21 cellular contexts compared by ENCODE assay signal in the genomic region with DNA sequence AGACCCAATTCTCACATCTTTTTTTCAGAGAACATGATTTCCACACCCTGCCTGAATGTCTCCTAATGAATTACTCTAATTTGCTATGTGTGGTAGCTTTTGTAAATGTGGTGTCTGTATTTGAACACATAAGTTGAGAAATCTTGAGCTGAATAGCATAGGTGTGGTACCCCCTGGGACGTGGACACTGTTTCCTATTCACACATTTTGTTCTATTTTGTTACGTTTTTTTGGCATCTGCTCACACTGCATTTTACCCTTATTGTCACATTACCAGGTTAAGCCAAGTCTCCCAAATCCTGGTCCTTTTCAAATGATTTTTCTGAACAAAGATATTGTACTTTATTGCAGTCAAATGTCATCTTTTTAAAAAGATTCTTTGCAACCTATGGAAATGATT. TPM values are rescaled to one million over a fixed set of nuclear protein-coding genes. Genes with fewer than 3 reads are reported as not detected.
DNase-seq lines count a peak whose midpoint lies in the region; ATAC-seq, FAIRE-seq and TF ChIP-seq lines count a peak whose summit lies in the region.
"Had no signal": no experiment of that assay in that cellular context is flagged by ENCODE, and none has a peak within 500 bp of the region (broad histone marks: within the 10 kb centered on the region; RNA-seq: fewer than 3 reads in every experiment).

No MANE protein-coding gene starts in this region.

- H3K4me1 ChIP-seq in A549 (peaks cover 45% of the 10 kb centered on the region), K562 (replicated peaks in 1 of 2; ENCODE audit: control insufficient read depth in 2 of 2, insufficient read depth in 2 of 2, low read length in 2 of 2) (peaks cover 14 to 47% of the 10 kb centered on the region in 2 experiments), neuronal stem cell (ENCODE audit: control insufficient read depth in 2 of 2, insufficient read depth in 1 of 2, low read depth in 1 of 2, low read length in 2 of 2) (peaks cover 5 to 7% of the 10 kb centered on the region in 2 donors)
- H3K4me1 ChIP-seq in effector memory CD4-positive, alpha-beta T cell (ENCODE audit: control insufficient read depth, insufficient read depth, low read length, poor library complexity, severe bottlenecking): no peaks in the 10 kb centered on the region
- H3K4me1 ChIP-seq: BE2C, tibial artery had no signal

- ATAC-seq in A549 (no peak), K562 (no peak), GM18519 (IDR thresholded peaks at IDR 0.05; ENCODE audit: low FRiP score, unreplicated experiment) (no peak)
- ATAC-seq: gastroesophageal sphincter, PC-3, WTC11 had no signal

- no peak overlapping the region for H3K14ac ChIP-seq in neuronal stem cell (ENCODE audit: low read length)

- H2BK15ac ChIP-seq in neuronal stem cell (ENCODE audit: low read length): no peak overlapping the region

- H2BK5ac ChIP-seq in neuronal stem cell (ENCODE audit: low read length): no peak overlapping the region

- in situ Hi-C loops in K562 (cut with MboI): no loop called here

- FAIRE-seq in A549 (lab: Jason Lieb, UNC) (no peak), K562 (lab: Jason Lieb, UNC) (no peak)
- FAIRE-seq: bronchial epithelial cell had no signal

- H3K9me3 ChIP-seq in A549 (no peaks in the 10 kb centered on the region), K562 (replicated peaks; ENCODE audit: control insufficient read depth, insufficient read depth, low read depth, low read length) (no peaks in the 10 kb centered on the region), neuronal stem cell (replicated peaks in 1 of 2; ENCODE audit: control insufficient read depth in 2 of 2, insufficient read depth in 1 of 2, low read depth in 1 of 2, low read length in 2 of 2) (no peaks in the 10 kb centered on the region)
- H3K9me3 ChIP-seq in effector memory CD4-positive, alpha-beta T cell (ENCODE audit: control insufficient read depth, low read length): no peaks in the 10 kb centered on the region
- H3K9me3 ChIP-seq: BE2C, gastroesophageal sphincter, neutrophil, SJSA1, tibial artery had no signal

- no peak overlapping the region for H3K23ac ChIP-seq in neuronal stem cell (ENCODE audit: low read depth, low read length, poor library complexity)

- TF ChIP-seq POLR2A in A549 (IDR thresholded peaks at IDR 0.05; ENCODE audit: low read length): no peak
- TF ChIP-seq POLR2A in K562 (conservative IDR thresholded peaks at IDR 0.05): no peak

- no peaks in the 10 kb centered on the region for H3K79me1 ChIP-seq in neuronal stem cell (ENCODE audit: low read depth, low read length)

- peaks cover 3% of the 10 kb centered on the region for H3K9me1 ChIP-seq in K562 (ENCODE audit: control insufficient read depth, insufficient read depth, low read length)

- intact Hi-C loops in K562 (cut with micrococcal nuclease): no loop called here

- POLR2A ChIA-PET in A549 (lab: Yijun Ruan, JAX): interaction anchor here (1.8 kb wide), 1 partner anchor 8 kb away, joined by 9 read pairs; no protein-coding TSS in a partner anchor
- POLR2A ChIA-PET in K562 (lab: Yijun Ruan, JAX): interaction anchor here (0.9 to 1.9 kb wide), 2 partner anchors 13 to 40 kb away, joined by 3 to 5 read pairs; no protein-coding TSS in a partner anchor

- TF ChIP-seq RAD21 in A549 (conservative IDR thresholded peaks at IDR 0.05 in 1 of 2, IDR thresholded peaks at IDR 0.05 in 1 of 2) (no peak), K562 (CRISPR knock-in tag; conservative IDR thresholded peaks at IDR 0.05 in 1 of 2, IDR thresholded peaks at IDR 0.05 in 1 of 2) (no peak)

- DNase-seq in A549 (ENCODE audit: low read depth in 1 of 2, low spot score in 1 of 2) (no peak), K562 (ENCODE audit: extremely low read depth in 1 of 4, low spot score in 3 of 4) (no peak), neuronal stem cell (ENCODE audit: low spot score) (no peak), HuH-7 (ENCODE audit: low spot score) (no peak)
- no peak for DNase-seq in effector memory CD4-positive, alpha-beta T cell
- DNase-seq: activated naive CD8-positive, alpha-beta T cell treated with anti-CD3 and anti-CD28 coated beads, Interleukin-2, amount 50 U/mL, for 24 hours; BE2C; Calu3; erythroblast; GOT3; PC-3; stimulated activated CD4-positive, alpha-beta T cell treated with anti-CD3 and anti-CD28 coated beads, Interleukin-15, amount 100 ng/mL, for 24 hours; stimulated activated naive B cell treated with anti-CD40 and anti-IgM and Interleukin-4, amounts not matched to agents 10 μg/mL and 1 μg/mL and 100 μg/mL, for 72 hours; tibial artery had no signal

- H3K36me3 ChIP-seq in K562 (ENCODE audit: control insufficient read depth, insufficient read depth, low read length): no peaks in the 10 kb centered on the region
- H3K36me3 ChIP-seq in neuronal stem cell (replicated peaks in 1 of 2; ENCODE audit: control insufficient read depth in 2 of 2, insufficient read depth in 2 of 2, low read length in 2 of 2): no peaks in the 10 kb centered on the region
- H3K36me3 ChIP-seq in effector memory CD4-positive, alpha-beta T cell (ENCODE audit: control insufficient read depth, insufficient read depth, low read length): no peaks in the 10 kb centered on the region
- H3K36me3 ChIP-seq: BE2C, gastroesophageal sphincter, neutrophil, SJSA1, tibial artery had no signal

- H3K4ac ChIP-seq in neuronal stem cell (ENCODE audit: low read length): no peak overlapping the region

- no peak overlapping the region for H2BK12ac ChIP-seq in neuronal stem cell (ENCODE audit: low read length)

- TF ChIP-seq CTCF in 22Rv1 (IDR thresholded peaks at IDR 0.05) (no peak), A549 (IDR thresholded peaks at IDR 0.05) (no peak), K562 (IDR thresholded peaks at IDR 0.05 in 2 of 3, conservative IDR thresholded peaks at IDR 0.05 in 1 of 3; ENCODE audit: insufficient read depth in 2 of 3, low read depth in 1 of 3, low read length in 3 of 3) (no peak)

- 61% methylated on average over 2 of the region's 2 CpGs for WGBS in A549 (ENCODE audit: missing lambda C conversion rate)
- 54% methylated on average over 2 of the region's 2 CpGs for WGBS in K562 (ENCODE audit: insufficient coverage, low coverage, missing lambda C conversion rate)
- no CpG with 5 or more reads among the region's 2 CpGs for WGBS in neuronal stem cell (ENCODE audit: extremely low coverage in 2 of 2, insufficient read length in 2 of 2, insufficient replicate concordance in 1 of 2), 2 donors

- H2AFZ ChIP-seq in K562 (ENCODE audit: low read depth, low read length): peak overlapping the region; percentile 78
- H2AFZ ChIP-seq in neuronal stem cell (ENCODE audit: low read length): peak overlapping the region; percentile 15

- H3K79me2 ChIP-seq in K562 (ENCODE audit: control insufficient read depth, insufficient read depth, low read length): no peaks in the 10 kb centered on the region

- H2AK5ac ChIP-seq in neuronal stem cell (ENCODE audit: low read depth, low read length): no peak overlapping the region

- H3K27me3 ChIP-seq in K562 (ENCODE audit: control insufficient read depth in 2 of 2, insufficient read depth in 2 of 2, low read length in 2 of 2) (no peaks in the 10 kb centered on the region), neuronal stem cell (ENCODE audit: control insufficient read depth in 3 of 3, insufficient read depth in 3 of 3, low read depth in 1 of 3, low read length in 3 of 3) (no peaks in the 10 kb centered on the region)
- no peaks in the 10 kb centered on the region for H3K27me3 ChIP-seq in effector memory CD4-positive, alpha-beta T cell (replicated peaks; ENCODE audit: control insufficient read depth, insufficient read depth, low read length, poor library complexity, severe bottlenecking)
- H3K27me3 ChIP-seq: BE2C, gastroesophageal sphincter, SJSA1, tibial artery had no signal

- TF ChIP-seq EP300 in A549 (IDR thresholded peaks at IDR 0.05) (no peak), K562 (IDR thresholded peaks at IDR 0.05; ENCODE audit: low read length) (no peak)

- H2BK120ac ChIP-seq in neuronal stem cell (ENCODE audit: low read depth, low read length): no peak overlapping the region

- peak overlapping the region; percentile 75 for H3K27ac ChIP-seq in 22Rv1
- peak overlapping the region; percentile 54 to 77; a peak in 4 of 6 replicates for H3K27ac ChIP-seq in A549
- peak overlapping the region; percentile 33; the same call in 1 of the 3 replicates for H3K27ac ChIP-seq in K562 (ENCODE audit: extremely low read depth, low read depth, low read length)
- H3K27ac ChIP-seq in neuronal stem cell (replicated peaks; ENCODE audit: low read length): no peak overlapping the region
- H3K27ac ChIP-seq in effector memory CD4-positive, alpha-beta T cell (ENCODE audit: insufficient read depth, low read length, poor library complexity, severe bottlenecking): no peak overlapping the region
- H3K27ac ChIP-seq: tibial artery had no signal

- H4K20me1 ChIP-seq in K562 (replicated peaks; ENCODE audit: control insufficient read depth, insufficient read depth, low read length): no peaks in the 10 kb centered on the region

- H4K91ac ChIP-seq in neuronal stem cell (ENCODE audit: low read depth, low read length, poor library complexity): no peak overlapping the region

- H4K8ac ChIP-seq in neuronal stem cell (ENCODE audit: low read depth, low read length): no peak overlapping the region

- CTCF ChIA-PET in A549 (lab: Yijun Ruan, JAX): interaction anchor here (0.9 to 1.0 kb wide), 2 partner anchors 67 to 215 kb away, joined by 3 read pairs; no protein-coding TSS in a partner anchor
- CTCF ChIA-PET in K562 (lab: Yijun Ruan, JAX; ENCODE audit: low intra/inter-chr PET ratio): no interaction called here

- no peak overlapping the region for H3K18ac ChIP-seq in neuronal stem cell (ENCODE audit: low read length)

- H3K4me2 ChIP-seq in A549 (peak overlapping the region; percentile 55; the same call in 1 of the 3 replicates), K562 (ENCODE audit: insufficient read depth, low read length) (no peak overlapping the region), neuronal stem cell (ENCODE audit: insufficient read depth, low read length, poor library complexity, severe bottlenecking) (no peak overlapping the region)

- BruUV-seq in K562 (replicated peaks; lab: Mats Ljungman, UMichigan): no TSS peak

- H3K4me3 ChIP-seq in A549: no peak overlapping the region
- H3K4me3 ChIP-seq in K562: no peak overlapping the region
- no peak overlapping the region for H3K4me3 ChIP-seq in neuronal stem cell (ENCODE audit: low read length in 2 of 2)
- H3K4me3 ChIP-seq in effector memory CD4-positive, alpha-beta T cell (ENCODE audit: insufficient read depth, low read depth, low read length, poor library complexity, severe bottlenecking): no peak overlapping the region
- H3K4me3 ChIP-seq: gastroesophageal sphincter, SJSA1, tibial artery had no signal

- H3K9ac ChIP-seq in K562 (ENCODE audit: insufficient read depth in 1 of 2, low read depth in 2 of 2, low read length in 2 of 2): no peak overlapping the region
- no peak overlapping the region for H3K9ac ChIP-seq in neuronal stem cell (ENCODE audit: low read depth, low read length, poor library complexity)

RNA-seq across cellular contexts. Expression of gene MAPK6, which starts 6.8 kb away (rescaled TPM):
- polyA plus RNA-seq in A549 (2011; rRNA removed) (94.7 and 126 TPM in 2 replicates), A549 (2017; fragmentation: RNase III; extraction: RNeasy Plus Mini Kit Qiagen cat#74134 plus additional on column Dnase treatment) (46.5 to 49.1 TPM (median 48.4 TPM) in 3 replicates), K562 (2011; rRNA removed) (71.5 and 84.7 TPM in 2 replicates), K562 (2014; fragmentation: Illumina TruSeq; extraction: Trizol) (70.4 and 74.0 TPM in 2 replicates), K562 (2014; fragmentation: Nextera tagmentation; extraction: Ambion mirVana) (10 to 100 TPM; 28.5 to 30.8 TPM), K562 (2014; rRNA removed) (36.2 and 39.4 TPM in 2 replicates)
- polyA plus RNA-seq in A549 (2012; cell fraction: cytosol; rRNA removed): 15.3 and 16.6 TPM in 2 replicates
- 5.6 and 9.9 TPM in 2 replicates for polyA plus RNA-seq in A549 (2012; cell fraction: nucleus; rRNA removed)
- polyA minus RNA-seq in A549 (2011; rRNA and poly(A)+ RNA removed): 65.2 and 66.6 TPM in 2 replicates
- 37.7 and 101 TPM in 2 replicates for total RNA-seq in K562 (2011; cell fraction: chromatin; rRNA removed; ENCODE audit: low replicate concordance)
- 11.5 and 15.7 TPM in 2 replicates for total RNA-seq in K562 (2011; cell fraction: nucleolus; rRNA removed)
- total RNA-seq in K562 (2011; cell fraction: nucleoplasm; rRNA removed): 27.8 and 41.8 TPM in 2 replicates
- total RNA-seq in K562 (2014; rRNA removed) (49.9 and 51.2 TPM in 2 replicates), K562 (2014; rRNA removed; fragmentation: Illumina TruSeq; extraction: Trizol) (97.1 and 110 TPM in 2 replicates), K562 (2015; rRNA removed; fragmentation: Illumina TruSeq; extraction: Trizol) (76.3 and 81.5 TPM in 2 replicates), K562 (2021) (92.0 and 94.4 TPM in 2 replicates)
- 14.9 and 33.5 TPM in 2 replicates for polyA plus RNA-seq in K562 (2011; cell fraction: cytosol; rRNA removed)
- 13.7 and 24.3 TPM in 2 replicates for polyA plus RNA-seq in K562 (2011; cell fraction: nucleus; rRNA removed)
- polyA plus RNA-seq in K562 (2012): 46.7 and 46.9 TPM in 2 replicates
- 154 and 186 TPM in 2 replicates for polyA minus RNA-seq in K562 (2011; rRNA and poly(A)+ RNA removed)
- polyA minus RNA-seq in K562 (2011; cell fraction: cytosol; rRNA and poly(A)+ RNA removed): 51.0 and 52.9 TPM in 2 replicates
- polyA minus RNA-seq in K562 (2011; cell fraction: nucleus; rRNA and poly(A)+ RNA removed): 12.5 and 25.4 TPM in 2 replicates
- 55.3 TPM for polyA plus RNA-seq in neuronal stem cell (2013, experiment 1 of 2)
- polyA plus RNA-seq in neuronal stem cell (2013, experiment 2 of 2): 55.3 TPM

RNA-seq across cellular contexts. Expression of gene LEO1, which starts 40.6 kb away (rescaled TPM):
- polyA plus RNA-seq in A549 (2011; rRNA removed): 19.2 and 22.3 TPM in 2 replicates
- 7.5 and 10.9 TPM in 2 replicates for polyA plus RNA-seq in A549 (2012; cell fraction: cytosol; rRNA removed)
- 3.0 and 6.1 TPM in 2 replicates for polyA plus RNA-seq in A549 (2012; cell fraction: nucleus; rRNA removed)
- 60.2 to 61.3 TPM (median 60.3 TPM) in 3 replicates for polyA plus RNA-seq in A549 (2017; fragmentation: RNase III; extraction: RNeasy Plus Mini Kit Qiagen cat#74134 plus additional on column Dnase treatment)
- 4.5 and 5.4 TPM in 2 replicates for polyA minus RNA-seq in A549 (2011; rRNA and poly(A)+ RNA removed)
- total RNA-seq in K562 (2011; cell fraction: chromatin; rRNA removed; ENCODE audit: low replicate concordance): 11.5 and 34.7 TPM in 2 replicates
- 7.7 and 8.7 TPM in 2 replicates for total RNA-seq in K562 (2011; cell fraction: nucleolus; rRNA removed)
- 18.7 and 25.7 TPM in 2 replicates for total RNA-seq in K562 (2011; cell fraction: nucleoplasm; rRNA removed)
- 33.4 and 37.9 TPM in 2 replicates for total RNA-seq in K562 (2014; rRNA removed)
- 40.9 and 44.1 TPM in 2 replicates for total RNA-seq in K562 (2014; rRNA removed; fragmentation: Illumina TruSeq; extraction: Trizol)
- 42.5 and 44.0 TPM in 2 replicates for total RNA-seq in K562 (2015; rRNA removed; fragmentation: Illumina TruSeq; extraction: Trizol)
- total RNA-seq in K562 (2021): 19.2 and 19.6 TPM in 2 replicates
- polyA plus RNA-seq in K562 (2011; rRNA removed): 6.1 and 8.4 TPM in 2 replicates
- polyA plus RNA-seq in K562 (2011; cell fraction: cytosol; rRNA removed): 0.76 and 2.3 TPM in 2 replicates
- polyA plus RNA-seq in K562 (2011; cell fraction: nucleus; rRNA removed): 2.4 and 3.5 TPM in 2 replicates
- 15.7 and 29.5 TPM in 2 replicates for polyA plus RNA-seq in K562 (2012)
- polyA plus RNA-seq in K562 (2014; fragmentation: Illumina TruSeq; extraction: Trizol): 37.8 and 48.3 TPM in 2 replicates
- polyA plus RNA-seq in K562 (2014; fragmentation: Nextera tagmentation; extraction: Ambion mirVana): 10 to 100 TPM; 26.0 to 38.7 TPM
- 28.8 and 37.2 TPM in 2 replicates for polyA plus RNA-seq in K562 (2014; rRNA removed)
- 20.8 and 22.3 TPM in 2 replicates for polyA minus RNA-seq in K562 (2011; rRNA and poly(A)+ RNA removed)
- polyA minus RNA-seq in K562 (2011; cell fraction: cytosol; rRNA and poly(A)+ RNA removed): 4.6 and 5.0 TPM in 2 replicates
- polyA minus RNA-seq in K562 (2011; cell fraction: nucleus; rRNA and poly(A)+ RNA removed): 3.5 and 7.9 TPM in 2 replicates
- polyA plus RNA-seq in neuronal stem cell (2013, experiment 1 of 2): 23.2 TPM
- polyA plus RNA-seq in neuronal stem cell (2013, experiment 2 of 2): 22.6 TPM

Comparison
In these comparisons a context has a peak if more than half of its experiments do, and no peak if none do; other contexts are left out.
1. H3K27ac ChIP-seq: peak in 22Rv1 (single experiment), A549 (2 of 2) and K562 (single experiment); none in neuronal stem cell (single experiment) and effector memory CD4-positive, alpha-beta T cell (single experiment).